1 cellular context compared by ENCODE assay signal in genomic region chr2:235498556-235499305, GRCh38.
TF ChIP-seq lines count a peak whose summit lies in the region.

No MANE protein-coding gene starts in this region.

TF ChIP-seq in HepG2, 621 proteins besides CTCF, POLR2A, EP300 and RAD21 (continued from another document):
- TF ChIP-seq LBX2 (CRISPR knock-in tag; IDR thresholded peaks at IDR 0.05; ENCODE audit: borderline replicate concordance) (no peak), SNAPC4 (CRISPR knock-in tag; IDR thresholded peaks at IDR 0.05) (no peak), BRF2 (CRISPR knock-in tag; IDR thresholded peaks at IDR 0.05) (no peak), ZNF784 (CRISPR knock-in tag; IDR thresholded peaks at IDR 0.05; ENCODE audit: borderline replicate concordance) (no peak), NRL (CRISPR knock-in tag; IDR thresholded peaks at IDR 0.05; ENCODE audit: borderline replicate concordance) (no peak), ZNF687 (CRISPR knock-in tag; IDR thresholded peaks at IDR 0.05) (peak; percentile 36; the same call in 1 of the 2 replicates), MAFK (conservative IDR thresholded peaks at IDR 0.05 in 1 of 2, IDR thresholded peaks at IDR 0.05 in 1 of 2; ENCODE audit: low read length in 2 of 2) (no peak), YY1 (IDR thresholded peaks at IDR 0.05; ENCODE audit: insufficient read depth, insufficient replicate concordance, low read depth, low read length) (no peak), FLYWCH1 (CRISPR knock-in tag; IDR thresholded peaks at IDR 0.05) (no peak), ZNF251 (CRISPR knock-in tag; IDR thresholded peaks at IDR 0.05) (no peak), ZNF768 (CRISPR knock-in tag; IDR thresholded peaks at IDR 0.05) (peak; percentile 17; the same call in 1 of the 2 replicates)
TF ChIP-seq in HepG2: peak in this region for 5.
